ENCODE assay signal across 25 cellular contexts in the genomic region with DNA sequence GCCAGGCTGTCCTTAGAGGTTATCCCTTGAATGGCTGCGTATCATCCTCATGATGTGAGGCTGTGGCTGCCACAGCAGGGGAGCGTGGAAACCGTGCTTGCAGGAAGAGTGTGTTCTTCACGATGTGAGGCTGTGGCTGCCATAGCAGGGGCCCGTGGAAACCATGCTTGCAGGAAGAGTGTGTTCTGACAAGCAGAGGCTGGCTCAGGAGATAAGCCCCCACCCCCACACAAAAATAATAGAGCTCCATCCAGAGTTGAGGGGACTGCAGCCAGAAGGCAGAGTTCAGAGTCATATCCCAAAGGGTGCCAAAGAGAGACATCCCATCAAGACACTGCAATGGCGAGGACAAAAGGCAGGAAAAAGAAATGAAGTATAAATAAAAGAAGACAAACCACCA. TPM values are rescaled to one million over a fixed set of nuclear protein-coding genes. Genes with fewer than 3 reads are reported as not detected.
DNase-seq lines count a peak whose midpoint lies in the region; ATAC-seq, FAIRE-seq and TF ChIP-seq lines count a peak whose summit lies in the region.
"Had no signal": no experiment of that assay in that cellular context is flagged by ENCODE, and none has a peak within 500 bp of the region (broad histone marks: within the 10 kb centered on the region; RNA-seq: fewer than 3 reads in every experiment).

No MANE protein-coding gene starts in this region.

- TF ChIP-seq POLR2A in K562 (conservative IDR thresholded peaks at IDR 0.05) (no peak), uterus (IDR thresholded peaks at IDR 0.05) (no peak)

- BruUV-seq in K562 (replicated peaks; lab: Mats Ljungman, UMichigan), result no TSS peak

- intact Hi-C loops in K562 (cut with micrococcal nuclease), result no loop called here
- intact Hi-C loops in uterus (cut with DNase I; ENCODE audit: low total_unique reads), result no loop called here

- peak overlapping the region; percentile 65 for H3K4me2 ChIP-seq in K562 (ENCODE audit: insufficient read depth, low read length)
- H3K4me2 ChIP-seq: BLaER1 had no signal

- peak overlapping the region; percentile 23 to 33; a peak in 2 of 4 replicates for H3K9ac ChIP-seq in K562 (ENCODE audit: insufficient read depth in 1 of 2, low read depth in 2 of 2, low read length in 2 of 2)
- H3K9ac ChIP-seq: BLaER1 had no signal

- no peaks in the 10 kb centered on the region for H3K36me3 ChIP-seq in CD4-positive, CD25-positive, alpha-beta regulatory T cell (ENCODE audit: control insufficient read depth, insufficient read depth, low read length)
- H3K36me3 ChIP-seq in K562 (ENCODE audit: control insufficient read depth, insufficient read depth, low read length) (no peaks in the 10 kb centered on the region), uterus (no peaks in the 10 kb centered on the region)
- H3K36me3 ChIP-seq: BE2C, BLaER1 had no signal

- TF ChIP-seq CTCF in K562 (IDR thresholded peaks at IDR 0.05 in 2 of 3, conservative IDR thresholded peaks at IDR 0.05 in 1 of 3; ENCODE audit: insufficient read depth in 2 of 3, low read depth in 1 of 3, low read length in 3 of 3) (no peak), uterus (IDR thresholded peaks at IDR 0.05) (no peak)

- in situ Hi-C loops in K562 (cut with MboI), result no loop called here

- H3K9me1 ChIP-seq in K562 (ENCODE audit: control insufficient read depth, insufficient read depth, low read length), result no peaks in the 10 kb centered on the region

- no peak for TF ChIP-seq EP300 in K562 (IDR thresholded peaks at IDR 0.05; ENCODE audit: low read length)

- peaks cover 27% of the 10 kb centered on the region for H3K27me3 Mint-ChIP-seq in activated naive CD4-positive, alpha-beta T cell treated with anti-CD3 and anti-CD28 coated beads, Interleukin-2, amount 10 ng/mL, durations not matched to agents 7 days and 5 days
- H3K27me3 Mint-ChIP-seq in CD4-positive, CD25-positive, alpha-beta regulatory T cell, result peaks cover 10% of the 10 kb centered on the region
- H3K27me3 Mint-ChIP-seq in T-helper 17 cell, result peaks cover 20% of the 10 kb centered on the region
- H3K27me3 Mint-ChIP-seq: CD4-positive, alpha-beta T cell had no signal

- no peak overlapping the region for H3K4me3 ChIP-seq in CD4-positive, CD25-positive, alpha-beta regulatory T cell (ENCODE audit: low read depth, low read length)
- no peak overlapping the region for H3K4me3 ChIP-seq in K562
- no peak overlapping the region for H3K4me3 ChIP-seq in uterus
- H3K4me3 ChIP-seq: BLaER1 had no signal

- no peaks in the 10 kb centered on the region for H4K20me1 ChIP-seq in K562 (replicated peaks; ENCODE audit: control insufficient read depth, insufficient read depth, low read length)
- H4K20me1 ChIP-seq: BLaER1 had no signal

- FAIRE-seq in K562 (lab: Jason Lieb, UNC), result no peak
- FAIRE-seq: A204.1, D721Med, G401.6, GM12891, GM19239 had no signal

- POLR2A ChIA-PET in K562 (lab: Yijun Ruan, JAX), result interaction anchor here (0.8 to 2.3 kb wide), 5 partner anchors 10 to 63 kb away, joined by 3 to 14 read pairs (median 4); no protein-coding TSS in a partner anchor

- H3K27ac Mint-ChIP-seq in activated naive CD4-positive, alpha-beta T cell treated with anti-CD3 and anti-CD28 coated beads, Interleukin-2, amount 10 ng/mL, durations not matched to agents 7 days and 5 days, result peak overlapping the region; percentile 26
- H3K27ac Mint-ChIP-seq in activated naive CD4-positive, alpha-beta T cell treated with anti-CD3 and anti-CD28 coated beads, Interleukin-2, amount 50 U/mL, for 72 hours, result no peak overlapping the region
- peak overlapping the region in 2 of 3 donors; percentile 33 to 69 for H3K27ac Mint-ChIP-seq in CD4-positive, CD25-positive, alpha-beta regulatory T cell
- H3K27ac Mint-ChIP-seq in T-helper 17 cell, result no peak overlapping the region
- H3K27ac Mint-ChIP-seq: CD14-positive monocyte; CD4-positive, alpha-beta T cell; CD8-positive, alpha-beta T cell had no signal

- DNase-seq in activated naive CD4-positive, alpha-beta T cell treated with anti-CD3 and anti-CD28 coated beads, Interleukin-2, amount 10 ng/mL, durations not matched to agents 7 days and 5 days, result no peak
- DNase-seq in activated naive CD4-positive, alpha-beta T cell treated with anti-CD3 and anti-CD28 coated beads, Interleukin-2, amount 50 U/mL, for 72 hours (ENCODE audit: low spot score in 2 of 2), result no peak
- no peak for DNase-seq in CD4-positive, CD25-positive, alpha-beta regulatory T cell
- DNase-seq in T-helper 17 cell (no peak), K562 (ENCODE audit: extremely low read depth in 1 of 4, low spot score in 3 of 4) (peak; percentile 31 to 60 (median 44)), middle frontal gyrus (ENCODE audit: extremely low spot score, low spot score) (no peak), uterus (no peak)
- DNase-seq: 8988T; ACHN; BE2C; C1 segment of cervical spinal cord; Caco-2; Calu3; CD4-positive, alpha-beta T cell; CD8-positive, alpha-beta T cell; DMS79 treated with DMSO at 0.1 percent for 48 hours; GF-D8 had no signal

- H3K4me1 Mint-ChIP-seq in activated naive CD4-positive, alpha-beta T cell treated with anti-CD3 and anti-CD28 coated beads, Interleukin-2, amount 10 ng/mL, durations not matched to agents 7 days and 5 days, result peaks cover 2% of the 10 kb centered on the region
- H3K4me1 Mint-ChIP-seq in CD4-positive, CD25-positive, alpha-beta regulatory T cell, result no peaks in the 10 kb centered on the region
- no peaks in the 10 kb centered on the region for H3K4me1 Mint-ChIP-seq in T-helper 17 cell
- H3K4me1 Mint-ChIP-seq: CD14-positive monocyte had no signal

- no peak for ATAC-seq in activated naive CD4-positive, alpha-beta T cell treated with anti-CD3 and anti-CD28 coated beads, Interleukin-2, amount 50 U/mL, for 72 hours
- ATAC-seq in CD4-positive, CD25-positive, alpha-beta regulatory T cell (ENCODE audit: low read depth in 2 of 2), result no peak
- no peak for ATAC-seq in T-helper 17 cell
- peak; percentile 46 for ATAC-seq in K562
- no peak for ATAC-seq in HG03139 (IDR thresholded peaks at IDR 0.05; ENCODE audit: unreplicated experiment)
- ATAC-seq: CD8-positive, alpha-beta T cell had no signal

- no peak overlapping the region for H3K27ac ChIP-seq in CD4-positive, CD25-positive, alpha-beta regulatory T cell (ENCODE audit: insufficient read depth, low read length, poor library complexity, severe bottlenecking)
- H3K27ac ChIP-seq in K562 (ENCODE audit: extremely low read depth, low read depth, low read length) (peak overlapping the region; percentile 9; the same call in 1 of the 3 replicates), uterus (no peak overlapping the region)
- H3K27ac ChIP-seq: BLaER1 had no signal

- no peaks in the 10 kb centered on the region for H3K9me3 Mint-ChIP-seq in activated naive CD4-positive, alpha-beta T cell treated with anti-CD3 and anti-CD28 coated beads, Interleukin-2, amount 10 ng/mL, durations not matched to agents 7 days and 5 days
- H3K9me3 Mint-ChIP-seq in activated naive CD4-positive, alpha-beta T cell treated with anti-CD3 and anti-CD28 coated beads, Interleukin-2, amount 50 U/mL, for 72 hours, result no peaks in the 10 kb centered on the region
- H3K9me3 Mint-ChIP-seq in CD4-positive, CD25-positive, alpha-beta regulatory T cell, result no peaks in the 10 kb centered on the region
- H3K9me3 Mint-ChIP-seq: CD4-positive, alpha-beta T cell; CD8-positive, alpha-beta T cell had no signal

- H3K9me3 ChIP-seq in CD4-positive, CD25-positive, alpha-beta regulatory T cell (ENCODE audit: control insufficient read depth in 2 of 2, low read length in 2 of 2), result no peaks in the 10 kb centered on the region
- H3K9me3 ChIP-seq in T-helper 17 cell (ENCODE audit: control insufficient read depth, low read length, poor library complexity, severe bottlenecking), result no peaks in the 10 kb centered on the region
- no peaks in the 10 kb centered on the region for H3K9me3 ChIP-seq in K562 (replicated peaks; ENCODE audit: control insufficient read depth, insufficient read depth, low read depth, low read length)
- no peaks in the 10 kb centered on the region for H3K9me3 ChIP-seq in uterus
- H3K9me3 ChIP-seq: BE2C, Caco-2 had no signal

- no peak for TF ChIP-seq RAD21 in K562 (CRISPR knock-in tag; conservative IDR thresholded peaks at IDR 0.05 in 1 of 2, IDR thresholded peaks at IDR 0.05 in 1 of 2)

- H3K36me3 Mint-ChIP-seq in activated naive CD4-positive, alpha-beta T cell treated with anti-CD3 and anti-CD28 coated beads, Interleukin-2, amount 10 ng/mL, durations not matched to agents 7 days and 5 days, result peaks cover 17% of the 10 kb centered on the region
- no peaks in the 10 kb centered on the region for H3K36me3 Mint-ChIP-seq in activated naive CD4-positive, alpha-beta T cell treated with anti-CD3 and anti-CD28 coated beads, Interleukin-2, amount 50 U/mL, for 72 hours
- peaks cover 15% of the 10 kb centered on the region for H3K36me3 Mint-ChIP-seq in CD4-positive, CD25-positive, alpha-beta regulatory T cell
- no peaks in the 10 kb centered on the region for H3K36me3 Mint-ChIP-seq in T-helper 17 cell (ENCODE audit: low read depth)
- H3K36me3 Mint-ChIP-seq: CD14-positive monocyte; CD8-positive, alpha-beta T cell had no signal

- H3K27me3 ChIP-seq in CD4-positive, CD25-positive, alpha-beta regulatory T cell (ENCODE audit: control insufficient read depth, insufficient read depth, low read length), result no peaks in the 10 kb centered on the region
- H3K27me3 ChIP-seq in K562 (ENCODE audit: control insufficient read depth in 2 of 2, insufficient read depth in 2 of 2, low read length in 2 of 2), result no peaks in the 10 kb centered on the region
- H3K27me3 ChIP-seq in uterus, result no peaks in the 10 kb centered on the region
- H3K27me3 ChIP-seq: BE2C, BLaER1 had no signal

- CTCF ChIA-PET in activated naive CD4-positive, alpha-beta T cell treated with anti-CD3 and anti-CD28 coated beads, Interleukin-2, amount 10 ng/mL, durations not matched to agents 7 days and 5 days (lab: Charles Lee), result interaction anchor here (0.9 to 2.4 kb wide), 2 partner anchors 8 to 21 kb away, joined by 3 to 11 read pairs; no protein-coding TSS in a partner anchor
- CTCF ChIA-PET in K562 (lab: Yijun Ruan, JAX; ENCODE audit: low intra/inter-chr PET ratio), result no interaction called here

- H3K79me2 ChIP-seq in K562 (ENCODE audit: control insufficient read depth, insufficient read depth, low read length), result no peaks in the 10 kb centered on the region

- 16% methylated on average over 6 of the region's 6 CpGs for WGBS in K562 (ENCODE audit: insufficient coverage, low coverage, missing lambda C conversion rate)

- H2AFZ ChIP-seq in K562 (ENCODE audit: low read depth, low read length), result peak overlapping the region; percentile 67

- H3K4me1 ChIP-seq in CD4-positive, CD25-positive, alpha-beta regulatory T cell (ENCODE audit: control insufficient read depth, insufficient read depth, low read length, poor library complexity, severe bottlenecking), result no peaks in the 10 kb centered on the region
- peaks cover 20 to 23% of the 10 kb centered on the region in 2 experiments; a peak in 4 of 5 replicates for H3K4me1 ChIP-seq in K562 (replicated peaks in 1 of 2; ENCODE audit: control insufficient read depth in 2 of 2, insufficient read depth in 2 of 2, low read length in 2 of 2)
- no peaks in the 10 kb centered on the region for H3K4me1 ChIP-seq in uterus
- H3K4me1 ChIP-seq: BE2C, BLaER1 had no signal

- no peak overlapping the region for H3K4me3 Mint-ChIP-seq in activated naive CD4-positive, alpha-beta T cell treated with anti-CD3 and anti-CD28 coated beads, Interleukin-2, amount 10 ng/mL, durations not matched to agents 7 days and 5 days
- no peak overlapping the region for H3K4me3 Mint-ChIP-seq in CD4-positive, CD25-positive, alpha-beta regulatory T cell
- H3K4me3 Mint-ChIP-seq in T-helper 17 cell, result peak overlapping the region; percentile 28
- H3K4me3 Mint-ChIP-seq: CD14-positive monocyte; CD4-positive, alpha-beta T cell; CD8-positive, alpha-beta T cell had no signal

RNA-seq across cellular contexts. Expression of gene BDH1, which starts 22.6 kb away (rescaled TPM):
- total RNA-seq in activated naive CD4-positive, alpha-beta T cell treated with anti-CD3 and anti-CD28 coated beads, Interleukin-2, amount 50 U/mL, for 72 hours, result 100 to 1,000 TPM in 1 of 2 donors, 10 to 100 TPM in 1; 57.3 to 131 TPM
- 20.3 TPM for total RNA-seq in CD4-positive, CD25-positive, alpha-beta regulatory T cell
- polyA plus RNA-seq in CD4-positive, CD25-positive, alpha-beta regulatory T cell, result 10 to 100 TPM; 13.5 to 29.8 (median 22.2) TPM
- 10 to 100 TPM; 20.7 to 22.4 TPM for total RNA-seq in T-helper 17 cell
- 0.60 and 1.0 TPM in 2 replicates for total RNA-seq in K562 (2011; cell fraction: chromatin; rRNA removed; ENCODE audit: low replicate concordance)
- total RNA-seq in K562 (2011; cell fraction: nucleolus; rRNA removed), result 0.26 and 0.33 TPM in 2 replicates
- 0.44 and 1.4 TPM in 2 replicates for total RNA-seq in K562 (2011; cell fraction: nucleoplasm; rRNA removed)
- 0.29 TPM in 1 of 2 replicates, not detected in the other for total RNA-seq in K562 (2014; rRNA removed)
- 0.11 TPM in 1 of 2 replicates, not detected in the other for total RNA-seq in K562 (2014; rRNA removed; fragmentation: Illumina TruSeq; extraction: Trizol)
- 0.04 TPM in 1 of 2 replicates, not detected in the other for total RNA-seq in K562 (2015; rRNA removed; fragmentation: Illumina TruSeq; extraction: Trizol)
- total RNA-seq in K562 (2021), result 0.11 and 0.27 TPM in 2 replicates
- polyA plus RNA-seq in K562 (2011; rRNA removed), result 0.03 and 0.32 TPM in 2 replicates
- 0.06 and 0.22 TPM in 2 replicates for polyA plus RNA-seq in K562 (2011; cell fraction: cytosol; rRNA removed)
- 0.38 and 0.94 TPM in 2 replicates for polyA plus RNA-seq in K562 (2011; cell fraction: nucleus; rRNA removed)
- polyA plus RNA-seq in K562 (2012), result 0.36 and 0.76 TPM in 2 replicates
- polyA plus RNA-seq in K562 (2014; fragmentation: Illumina TruSeq; extraction: Trizol), result 0.19 TPM in 1 of 2 replicates, not detected in the other
- polyA plus RNA-seq in K562 (2014; fragmentation: Nextera tagmentation; extraction: Ambion mirVana), result under 1 TPM; 0.13 to 0.89 TPM
- 0.07 and 0.69 TPM in 2 replicates for polyA plus RNA-seq in K562 (2014; rRNA removed)
- 0.21 TPM in 1 of 2 replicates, not detected in the other for polyA minus RNA-seq in K562 (2011; rRNA and poly(A)+ RNA removed)
- not detected in 2 replicates for polyA minus RNA-seq in K562 (2011; cell fraction: cytosol; rRNA and poly(A)+ RNA removed)
- 0.11 and 0.13 TPM in 2 replicates for polyA minus RNA-seq in K562 (2011; cell fraction: nucleus; rRNA and poly(A)+ RNA removed)
- 10 to 100 TPM in 2 of 4 donors, 1 to 10 TPM in 2; 4.4 to 23.1 (median 8.6) TPM for total RNA-seq in uterus

Comparison
In these comparisons a context has a peak if more than half of its experiments do, and no peak if none do; other contexts are left out.
1. H3K27ac Mint-ChIP-seq: peak in activated naive CD4-positive, alpha-beta T cell treated with anti-CD3 and anti-CD28 coated beads, Interleukin-2, amount 10 ng/mL, durations not matched to agents 7 days and 5 days (single experiment) and CD4-positive, CD25-positive, alpha-beta regulatory T cell (2 of 3); none in activated naive CD4-positive, alpha-beta T cell treated with anti-CD3 and anti-CD28 coated beads, Interleukin-2, amount 50 U/mL, for 72 hours (0 of 2) and T-helper 17 cell (single experiment).
2. DNase-seq: peak in K562 (4 of 4); none in activated naive CD4-positive, alpha-beta T cell treated with anti-CD3 and anti-CD28 coated beads, Interleukin-2, amount 10 ng/mL, durations not matched to agents 7 days and 5 days (single experiment), activated naive CD4-positive, alpha-beta T cell treated with anti-CD3 and anti-CD28 coated beads, Interleukin-2, amount 50 U/mL, for 72 hours (0 of 2), CD4-positive, CD25-positive, alpha-beta regulatory T cell (0 of 3), T-helper 17 cell (0 of 3), middle frontal gyrus (single experiment) and uterus (0 of 2).